In the genomic region with DNA sequence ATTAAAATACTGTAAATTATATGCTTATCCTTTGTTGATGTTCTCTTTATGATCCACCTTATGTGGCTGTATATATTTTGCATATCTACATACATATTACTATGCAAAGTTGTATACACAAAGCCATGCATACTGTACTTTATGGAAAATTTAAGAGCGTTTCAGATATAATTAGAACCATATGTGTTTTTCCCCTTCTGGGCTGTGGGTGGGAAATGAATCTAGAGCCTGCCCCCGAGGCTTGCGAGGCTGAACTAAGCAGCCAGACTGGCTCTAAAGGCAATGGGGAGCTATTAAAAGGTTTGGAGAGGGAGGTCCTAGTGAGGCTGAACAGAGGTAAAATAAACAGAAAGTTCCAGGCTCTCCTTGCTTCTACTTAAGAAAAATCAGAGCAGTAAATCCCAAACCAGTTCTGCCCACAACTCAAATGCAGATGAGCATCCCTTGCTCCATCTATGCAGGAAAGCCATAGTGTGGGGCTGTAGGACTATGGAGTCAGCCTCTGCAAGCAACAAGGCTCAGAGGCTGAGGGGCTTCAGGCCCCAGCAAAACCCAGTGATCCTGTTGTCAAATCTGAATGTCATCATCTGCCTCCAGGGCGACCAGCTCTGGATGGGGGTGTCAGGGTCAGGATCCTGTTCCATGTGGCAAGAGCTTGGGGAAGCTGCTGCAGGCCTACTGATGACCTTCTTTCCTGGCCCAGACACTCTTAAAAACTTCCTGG, we compare ENCODE assay signal across 8 cellular contexts. TPM values are rescaled to one million over a fixed set of nuclear protein-coding genes. Genes with fewer than 3 reads are reported as not detected.
DNase-seq lines count a peak whose midpoint lies in the region; ATAC-seq and TF ChIP-seq lines count a peak whose summit lies in the region.

No MANE protein-coding gene starts in this region.

- H3K36me3 ChIP-seq in BLaER1 treated with 17β-estradiol and CSF1 and Interleukin-3, amounts not matched to agents 10 nM and 100 nM = no peaks in the 10 kb centered on the region
- H3K36me3 ChIP-seq in Karpas-422 (ENCODE audit: insufficient read depth, low read length) (no peaks in the 10 kb centered on the region), mucosa of rectum (ENCODE audit: control insufficient read depth in 2 of 2, insufficient read depth in 2 of 2, low read length in 2 of 2) (no peaks in the 10 kb centered on the region)

- H3K27me3 ChIP-seq in BLaER1 treated with 17β-estradiol and CSF1 and Interleukin-3, amounts not matched to agents 10 nM and 100 nM = no peaks in the 10 kb centered on the region
- H3K27me3 ChIP-seq in Karpas-422 (ENCODE audit: low read length) = no peaks in the 10 kb centered on the region
- no peaks in the 10 kb centered on the region for H3K27me3 ChIP-seq in mucosa of rectum (ENCODE audit: control insufficient read depth in 2 of 2, insufficient read depth in 2 of 2, low read length in 2 of 2)

- H3K9me3 ChIP-seq in BLaER1 treated with 17β-estradiol and CSF1 and Interleukin-3, amounts not matched to agents 10 nM and 100 nM (replicated peaks in 1 of 11) = no peaks in the 10 kb centered on the region
- H3K9me3 ChIP-seq in Karpas-422 (ENCODE audit: low read length) (no peaks in the 10 kb centered on the region), mucosa of rectum (ENCODE audit: control insufficient read depth in 2 of 2, low read length in 2 of 2) (no peaks in the 10 kb centered on the region)

- H3K4me1 ChIP-seq in BLaER1 treated with 17β-estradiol and CSF1 and Interleukin-3, amounts not matched to agents 10 nM and 100 nM = peaks cover 93 to 100% (median 98%) of the 10 kb centered on the region in 10 experiments
- H3K4me1 ChIP-seq in Karpas-422 (ENCODE audit: low read length) = peaks cover 46% of the 10 kb centered on the region
- H3K4me1 ChIP-seq in mucosa of rectum (ENCODE audit: control insufficient read depth in 2 of 2, insufficient read depth in 2 of 2, low read length in 2 of 2) = peaks cover 36 to 50% of the 10 kb centered on the region in 2 donors

- peak overlapping the region; percentile 77 to 95 (median 85) for H3K27ac ChIP-seq in BLaER1 treated with 17β-estradiol and CSF1 and Interleukin-3, amounts not matched to agents 10 nM and 100 nM
- H3K27ac ChIP-seq in Karpas-422 (ENCODE audit: low read length) (peak overlapping the region; percentile 37), mucosa of rectum (ENCODE audit: low read depth in 2 of 2, low read length in 2 of 2) (peak overlapping the region; percentile 91)

- peak overlapping the region; percentile 21; the same call in 1 of the 2 replicates for H2AFZ ChIP-seq in Karpas-422 (ENCODE audit: low read length)

- ATAC-seq in HG02973 (IDR thresholded peaks at IDR 0.05; ENCODE audit: unreplicated experiment) = no peak
- ATAC-seq in GM18858 (IDR thresholded peaks at IDR 0.05; ENCODE audit: unreplicated experiment) = no peak
- ATAC-seq in HG03520 (IDR thresholded peaks at IDR 0.05; ENCODE audit: unreplicated experiment) = no peak

- no peaks in the 10 kb centered on the region for H3K79me2 ChIP-seq in Karpas-422 (ENCODE audit: low read length)

- no peak for TF ChIP-seq CTCF in cardiac fibroblast (IDR thresholded peaks at IDR 0.05; ENCODE audit: low read depth, low read length)

- DNase-seq in Karpas-422 (no peak), cardiac fibroblast (ENCODE audit: low read depth in 2 of 2) (peak; percentile 74 to 83), DMS79 treated with DMSO at 0.1 percent for 48 hours (lab: John Stamatoyannopoulos, UW) (no peak)

- no peaks in the 10 kb centered on the region for H3K9me2 ChIP-seq in Karpas-422 (replicated peaks; ENCODE audit: insufficient read depth, low read length)

- H3K9ac ChIP-seq in BLaER1 treated with 17β-estradiol and CSF1 and Interleukin-3, amounts not matched to agents 10 nM and 100 nM = peak overlapping the region; percentile 16 to 85 (median 79); a peak in 21 of 22 replicates
- H3K9ac ChIP-seq in Karpas-422 (ENCODE audit: low read length) = peak overlapping the region; percentile 62
- H3K9ac ChIP-seq in mucosa of rectum (ENCODE audit: low read depth in 1 of 2, low read length in 2 of 2) = peak overlapping the region in 1 of 2 donors; percentile 58

- H4K20me1 ChIP-seq in BLaER1 treated with 17β-estradiol and CSF1 and Interleukin-3, amounts not matched to agents 10 nM and 100 nM = no peaks in the 10 kb centered on the region
- no peaks in the 10 kb centered on the region for H4K20me1 ChIP-seq in Karpas-422 (ENCODE audit: insufficient read depth, low read depth, low read length)

- H3K4me2 ChIP-seq in BLaER1 treated with 17β-estradiol and CSF1 and Interleukin-3, amounts not matched to agents 10 nM and 100 nM = peak overlapping the region; percentile 73 to 97 (median 92)
- peak overlapping the region; percentile 91 for H3K4me2 ChIP-seq in Karpas-422 (ENCODE audit: low read depth, low read length, poor library complexity, severe bottlenecking)

- peak overlapping the region in 4 of 10 experiments; percentile 61 to 73 (median 62); a peak in 4 of 20 replicates for H3K4me3 ChIP-seq in BLaER1 treated with 17β-estradiol and CSF1 and Interleukin-3, amounts not matched to agents 10 nM and 100 nM
- H3K4me3 ChIP-seq in Karpas-422 (ENCODE audit: low read length) (peak overlapping the region; percentile 70; the same call in 1 of the 2 replicates), cardiac fibroblast (replicated peaks in 1 of 2; ENCODE audit: low read depth in 2 of 2, low read length in 2 of 2) (no peak overlapping the region), mucosa of rectum (ENCODE audit: low read length in 2 of 2) (no peak overlapping the region)

RNA-seq across cellular contexts. Expression of a gene that starts 14.1 kb away (rescaled TPM):
- 331 and 583 TPM in 2 replicates for total RNA-seq in Karpas-422 (2014; rRNA removed; shearing (Covaris generic); ENCODE audit: low replicate concordance)

RNA-seq across cellular contexts. Expression of a gene that starts 43.6 kb away (rescaled TPM):
- 26.0 and 27.8 TPM in 2 replicates for total RNA-seq in Karpas-422 (2014; rRNA removed; shearing (Covaris generic); ENCODE audit: low replicate concordance)

RNA-seq across cellular contexts. Expression of a gene that starts 43.8 kb away (rescaled TPM):
- total RNA-seq in Karpas-422 (2014; rRNA removed; shearing (Covaris generic); ENCODE audit: low replicate concordance) = 90.4 and 129 TPM in 2 replicates

Comparison
In these comparisons a context has a peak if more than half of its experiments do, and no peak if none do; other contexts are left out.
1. H3K27ac ChIP-seq: peak in every context shown above with its lines; median percentile 91 in mucosa of rectum; 85 in BLaER1 treated with 17β-estradiol and CSF1 and Interleukin-3, amounts not matched to agents 10 nM and 100 nM; 37 in Karpas-422.
2. DNase-seq: peak in cardiac fibroblast (2 of 2); none in Karpas-422 (single experiment) and DMS79 treated with DMSO at 0.1 percent for 48 hours (single experiment).